18 cellular contexts compared by ENCODE assay signal in genomic region chr14:55450539-55450938, GRCh38. TPM values are rescaled to one million over a fixed set of nuclear protein-coding genes. Genes with fewer than 3 reads are reported as not detected.
A peak's percentile ranks its signal among the peaks of the same experiment; 100 is the strongest.
DNase-seq lines count a peak whose midpoint lies in the region; ATAC-seq and TF ChIP-seq lines count a peak whose summit lies in the region.
"Had no signal": no experiment of that assay in that cellular context is flagged by ENCODE, and none has a peak within 500 bp of the region (broad histone marks: within the 10 kb centered on the region; RNA-seq: fewer than 3 reads in every experiment).

No MANE protein-coding gene starts in this region.

- H4K20me1 ChIP-seq in PC-9 (ENCODE audit: insufficient read depth) = no peaks in the 10 kb centered on the region

- no peak overlapping the region for H3K27ac ChIP-seq in PC-9

- peaks cover 46% of the 10 kb centered on the region for H3F3A ChIP-seq in PC-9 (ENCODE audit: insufficient read depth, low read depth)

- H3K4me2 ChIP-seq in PC-9 = no peak overlapping the region

- H2AFZ ChIP-seq in PC-9 = no peak overlapping the region

- no peaks in the 10 kb centered on the region for H3K9me2 ChIP-seq in PC-9 (ENCODE audit: insufficient read depth)

- TF ChIP-seq CTCF in epithelial cell of esophagus (IDR thresholded peaks at IDR 0.05; ENCODE audit: insufficient read depth, low read depth, low read length, missing control alignments) = no peak
- TF ChIP-seq CTCF in PC-9 (conservative IDR thresholded peaks at IDR 0.05) = no peak

- BruUV-seq in PC-9 (replicated peaks; lab: Mats Ljungman, UMichigan) = no TSS peak

- DNase-seq in NCI-H69 (lab: John Stamatoyannopoulos, UW) = peak; percentile 45
- peak; percentile 34 for DNase-seq in epithelial cell of esophagus (ENCODE audit: low read depth)
- no peak for DNase-seq in NAMALWA (ENCODE audit: low spot score)
- DNase-seq in PC-9 = no peak
- DNase-seq in NCI-H2107 (lab: John Stamatoyannopoulos, UW) = no peak
- DNase-seq: CD8-positive, alpha-beta T cell; KG1; NCI-H1092 treated with DMSO at 0.1 percent for 48 hours; NCI-H1930; NCI-H2227 treated with DMSO at 0.1 percent for 48 hours; NCI-H748 treated with DMSO at 0.1 percent for 48 hours; SHP77 treated with DMSO at 0.1 percent for 48 hours had no signal

- no peaks in the 10 kb centered on the region for H3K36me3 ChIP-seq in PC-9 (ENCODE audit: low read depth)

- no peaks in the 10 kb centered on the region for H3K27me3 ChIP-seq in PC-9 (ENCODE audit: insufficient read depth, low read depth)

- CTCF ChIA-PET in PC-9 (lab: Charles Lee) = no interaction called here

- ATAC-seq in GM18511 (IDR thresholded peaks at IDR 0.05; ENCODE audit: unreplicated experiment) (peak; percentile 8), HG02798 (IDR thresholded peaks at IDR 0.05; ENCODE audit: poor library complexity, unreplicated experiment) (peak; percentile 7), HG02885 (IDR thresholded peaks at IDR 0.05; ENCODE audit: poor library complexity, unreplicated experiment) (no peak)
- ATAC-seq: CD8-positive, alpha-beta T cell; HCT116 had no signal

- POLR2A ChIA-PET in PC-9 (lab: Charles Lee; ENCODE audit: unreplicated experiment) = no interaction called here

- peaks cover 91% of the 10 kb centered on the region for H3K4me1 ChIP-seq in PC-9 (replicated peaks; ENCODE audit: insufficient read depth)

- no peaks in the 10 kb centered on the region for H3K79me2 ChIP-seq in PC-9 (ENCODE audit: low read depth)

- H3K4me3 ChIP-seq in epithelial cell of esophagus (ENCODE audit: low read length) = no peak overlapping the region
- no peak overlapping the region for H3K4me3 ChIP-seq in PC-9

- intact Hi-C loops in PC-9 (cut with micrococcal nuclease; ENCODE audit: unreplicated experiment) = no loop called here

- no peaks in the 10 kb centered on the region for H3K9me3 ChIP-seq in PC-9 (ENCODE audit: insufficient read depth, low read depth)

RNA-seq across cellular contexts. Expression of gene TBPL2, which starts 10.1 kb away (rescaled TPM):
- total RNA-seq in PC-9 (2021) = not detected in 2 replicates
- total RNA-seq: B cell; CD8-positive, alpha-beta T cell; MCF 10A had no signal

RNA-seq across cellular contexts. Expression of gene ATG14, which starts 38.9 kb away (rescaled TPM):
- total RNA-seq in PC-9 (2021) = 13.6 and 14.6 TPM in 2 replicates

Comparison
In these comparisons a context has a peak if more than half of its experiments do, and no peak if none do; other contexts are left out.
1. DNase-seq: peak in NCI-H69 (single experiment) and epithelial cell of esophagus (single experiment); none in NAMALWA (single experiment), PC-9 (0 of 2) and NCI-H2107 (single experiment).